In the genomic region with DNA sequence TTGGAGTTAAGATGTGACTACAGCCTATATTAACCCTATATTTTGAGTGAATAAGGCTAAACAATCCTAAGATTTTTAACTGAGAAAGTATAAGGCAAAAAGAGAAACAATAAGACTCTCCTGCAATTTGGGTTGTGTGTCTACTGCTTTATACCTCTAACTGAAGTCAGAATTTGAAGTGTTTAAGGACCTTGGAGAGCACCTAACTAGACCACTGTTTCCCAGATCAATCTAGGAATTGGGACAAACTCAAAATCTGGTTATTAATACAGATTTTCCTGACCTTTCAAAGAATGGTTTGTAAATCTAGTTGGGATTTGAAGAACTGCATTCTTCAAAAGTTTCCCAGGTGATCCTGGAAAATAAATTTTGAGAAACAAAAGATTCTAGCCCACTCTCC, we compare ENCODE assay signal across 21 cellular contexts. TPM values are rescaled to one million over a fixed set of nuclear protein-coding genes. Genes with fewer than 3 reads are reported as not detected.
DNase-seq lines count a peak whose midpoint lies in the region; ATAC-seq, FAIRE-seq and TF ChIP-seq lines count a peak whose summit lies in the region.
"Had no signal": no experiment of that assay in that cellular context is flagged by ENCODE, and none has a peak within 500 bp of the region (broad histone marks: within the 10 kb centered on the region; RNA-seq: fewer than 3 reads in every experiment).

No MANE protein-coding gene starts in this region.

- intact Hi-C loops in HepG2 (cut with micrococcal nuclease; ENCODE audit: unreplicated experiment), result no loop called here
- intact Hi-C loops in right lobe of liver (cut with DNase I), result no loop called here

- FAIRE-seq in HepG2 (lab: Jason Lieb, UNC), result no peak
- FAIRE-seq: A204.1 had no signal

- no peak for TF ChIP-seq RAD21 in HepG2 (CRISPR knock-in tag; IDR thresholded peaks at IDR 0.05)

- H3K27ac ChIP-seq in HepG2 (ENCODE audit: extremely low read length, insufficient read depth, low read length), result no peak overlapping the region
- H3K27ac ChIP-seq in right lobe of liver, result no peak overlapping the region
- no peak overlapping the region for H3K27ac ChIP-seq in WERI-Rb-1
- H3K27ac ChIP-seq: BLaER1, RWPE1 had no signal

- TF ChIP-seq CTCF in HepG2 (CRISPR knock-in tag; IDR thresholded peaks at IDR 0.05) (no peak), right lobe of liver (IDR thresholded peaks at IDR 0.05) (no peak), WERI-Rb-1 (IDR thresholded peaks at IDR 0.05; ENCODE audit: low read depth, low read length) (no peak)

- no peak overlapping the region for H3K4me2 ChIP-seq in HepG2 (ENCODE audit: low read depth, low read length)
- H3K4me2 ChIP-seq: BLaER1 had no signal

- H3K4me3 ChIP-seq in HepG2 (replicated peaks in 1 of 3; ENCODE audit: insufficient read depth in 1 of 3, low read depth in 2 of 3, low read length in 3 of 3) (no peak overlapping the region), right lobe of liver (no peak overlapping the region), WERI-Rb-1 (ENCODE audit: low read depth, low read length) (no peak overlapping the region)
- H3K4me3 ChIP-seq: BLaER1 had no signal

- no peak for TF ChIP-seq POLR2A in HepG2 (IDR thresholded peaks at IDR 0.05; ENCODE audit: insufficient read depth in 1 of 2, low read depth in 2 of 2, low read length in 2 of 2)
- TF ChIP-seq POLR2A in right lobe of liver (IDR thresholded peaks at IDR 0.05), result no peak

- CTCF ChIA-PET in HepG2 (lab: Yijun Ruan, JAX; ENCODE audit: low intra/inter-chr PET ratio, low total read pairs), result no interaction called here

- H2AFZ ChIP-seq in HepG2 (ENCODE audit: low read length), result no peak overlapping the region

- POLR2A ChIA-PET in HepG2 (lab: Yijun Ruan, JAX), result no interaction called here

- H3K4me1 ChIP-seq in HepG2 (ENCODE audit: insufficient read depth, low read length) (no peaks in the 10 kb centered on the region), right lobe of liver (no peaks in the 10 kb centered on the region)
- H3K4me1 ChIP-seq: BLaER1 had no signal

- DNase-seq in HepG2 (ENCODE audit: low spot score) (no peak), right lobe of liver (no peak), RKO (ENCODE audit: low spot score) (peak; percentile 22), left kidney (ENCODE audit: low read depth, low spot score) (peak; percentile 32), left lobe of liver (ENCODE audit: low spot score) (no peak), epidermal melanocyte (ENCODE audit: insufficient read length, low spot score) (no peak), WERI-Rb-1 (no peak)
- DNase-seq: CD4-positive, alpha-beta memory T cell; H7; NCI-H1092 treated with DMSO at 0.1 percent for 48 hours; NCI-H146; NCI-H2029 treated with DMSO at 0.1 percent for 48 hours; NCI-H446 treated with DMSO at 0.1 percent for 48 hours; NK-92 treated with Interleukin-12 subunit alpha and Interleukin-12 subunit beta, amount 100 ng/mL, for 24 hours; SIG-M5 had no signal

- H3K9me3 ChIP-seq in HepG2 (ENCODE audit: low read length) (no peaks in the 10 kb centered on the region), right lobe of liver (no peaks in the 10 kb centered on the region), WERI-Rb-1 (ENCODE audit: severe bottlenecking) (no peaks in the 10 kb centered on the region)
- H3K9me3 ChIP-seq: BLaER1 had no signal

- no TSS peak for BruUV-seq in HepG2 (replicated peaks; lab: Mats Ljungman, UMichigan)

- ATAC-seq in HepG2, result no peak
- ATAC-seq in right lobe of liver, result no peak
- ATAC-seq in HG03378 (IDR thresholded peaks at IDR 0.05; ENCODE audit: unreplicated experiment), result no peak
- ATAC-seq in left lobe of liver, result no peak

- H3K36me3 ChIP-seq in HepG2 (replicated peaks in 1 of 2; ENCODE audit: control insufficient read depth in 1 of 2, insufficient read depth in 2 of 2, low read length in 2 of 2) (no peaks in the 10 kb centered on the region), right lobe of liver (no peaks in the 10 kb centered on the region), WERI-Rb-1 (no peaks in the 10 kb centered on the region)
- H3K36me3 ChIP-seq: BLaER1 had no signal

- TF ChIP-seq EP300 in HepG2 (IDR thresholded peaks at IDR 0.05; ENCODE audit: low read depth in 2 of 2, low read length in 2 of 2) (no peak), HepG2 (CRISPR knock-in tag; IDR thresholded peaks at IDR 0.05; ENCODE audit: borderline replicate concordance) (no peak)

- H3K9ac ChIP-seq in HepG2 (ENCODE audit: insufficient read depth, low read depth, low read length), result no peak overlapping the region
- H3K9ac ChIP-seq: BLaER1 had no signal

- in situ Hi-C loops in HepG2 (cut with HindIII; ENCODE audit: extremely low pct_ligation_motif_present, low pct_unique_long_range_greater_than_20kb), result no loop called here

- no peaks in the 10 kb centered on the region for H3K27me3 ChIP-seq in HepG2 (ENCODE audit: control insufficient read depth in 1 of 2, insufficient read depth in 2 of 2, low read length in 2 of 2)
- no peaks in the 10 kb centered on the region for H3K27me3 ChIP-seq in right lobe of liver
- H3K27me3 ChIP-seq in WERI-Rb-1 (ENCODE audit: insufficient read depth, low read depth, severe bottlenecking), result peaks cover 33% of the 10 kb centered on the region
- H3K27me3 ChIP-seq: BLaER1 had no signal

- no peaks in the 10 kb centered on the region for H3K79me2 ChIP-seq in HepG2 (ENCODE audit: insufficient read depth, low read length)

- H4K20me1 ChIP-seq in HepG2 (ENCODE audit: insufficient read depth, low read length), result no peaks in the 10 kb centered on the region
- H4K20me1 ChIP-seq: BLaER1 had no signal

TF ChIP-seq in HepG2, 621 proteins besides CTCF, POLR2A, EP300 and RAD21 (continues in another document):
- TF ChIP-seq, protein P1, sequence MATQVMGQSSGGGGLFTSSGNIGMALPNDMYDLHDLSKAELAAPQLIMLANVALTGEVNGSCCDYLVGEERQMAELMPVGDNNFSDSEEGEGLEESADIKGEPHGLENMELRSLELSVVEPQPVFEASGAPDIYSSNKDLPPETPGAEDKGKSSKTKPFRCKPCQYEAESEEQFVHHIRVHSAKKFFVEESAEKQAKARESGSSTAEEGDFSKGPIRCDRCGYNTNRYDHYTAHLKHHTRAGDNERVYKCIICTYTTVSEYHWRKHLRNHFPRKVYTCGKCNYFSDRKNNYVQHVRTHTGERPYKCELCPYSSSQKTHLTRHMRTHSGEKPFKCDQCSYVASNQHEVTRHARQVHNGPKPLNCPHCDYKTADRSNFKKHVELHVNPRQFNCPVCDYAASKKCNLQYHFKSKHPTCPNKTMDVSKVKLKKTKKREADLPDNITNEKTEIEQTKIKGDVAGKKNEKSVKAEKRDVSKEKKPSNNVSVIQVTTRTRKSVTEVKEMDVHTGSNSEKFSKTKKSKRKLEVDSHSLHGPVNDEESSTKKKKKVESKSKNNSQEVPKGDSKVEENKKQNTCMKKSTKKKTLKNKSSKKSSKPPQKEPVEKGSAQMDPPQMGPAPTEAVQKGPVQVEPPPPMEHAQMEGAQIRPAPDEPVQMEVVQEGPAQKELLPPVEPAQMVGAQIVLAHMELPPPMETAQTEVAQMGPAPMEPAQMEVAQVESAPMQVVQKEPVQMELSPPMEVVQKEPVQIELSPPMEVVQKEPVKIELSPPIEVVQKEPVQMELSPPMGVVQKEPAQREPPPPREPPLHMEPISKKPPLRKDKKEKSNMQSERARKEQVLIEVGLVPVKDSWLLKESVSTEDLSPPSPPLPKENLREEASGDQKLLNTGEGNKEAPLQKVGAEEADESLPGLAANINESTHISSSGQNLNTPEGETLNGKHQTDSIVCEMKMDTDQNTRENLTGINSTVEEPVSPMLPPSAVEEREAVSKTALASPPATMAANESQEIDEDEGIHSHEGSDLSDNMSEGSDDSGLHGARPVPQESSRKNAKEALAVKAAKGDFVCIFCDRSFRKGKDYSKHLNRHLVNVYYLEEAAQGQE (IDR thresholded peaks at IDR 0.05; ENCODE audit: borderline replicate concordance in 1 of 2, low read depth in 1 of 2, low read length in 2 of 2), result peak in 1 of 2 experiments; percentile 86; a peak in 3 of 4 replicates
- TF ChIP-seq EHMT2 (IDR thresholded peaks at IDR 0.05; ENCODE audit: borderline replicate concordance, low read depth, low read length) (0 out of 2 replicates have a peak, but pooled peaks have one; percentile 33), FOXO1 (CRISPR knock-in tag; IDR thresholded peaks at IDR 0.05) (no peak), TIGD3 (CRISPR knock-in tag; IDR thresholded peaks at IDR 0.05; ENCODE audit: borderline replicate concordance) (no peak), NFE2L2 (IDR thresholded peaks at IDR 0.05; ENCODE audit: low read length) (no peak)

RNA-seq across cellular contexts. Expression of gene GABRA1, which starts 42.1 kb away (rescaled TPM):
- not detected in 2 replicates for total RNA-seq in HepG2 (2016; rRNA removed; fragmentation: Illumina TruSeq; extraction: Trizol)
- total RNA-seq in HepG2 (2016; cell fraction: cytosol; rRNA removed; fragmentation: Illumina TruSeq; extraction: Trizol; ENCODE audit: low read depth), result not detected in 2 replicates
- not detected in 2 replicates for total RNA-seq in HepG2 (2016; cell fraction: insoluble cytoplasmic fraction; rRNA removed; fragmentation: Illumina TruSeq; extraction: Trizol)
- not detected in 2 replicates for total RNA-seq in HepG2 (2016; cell fraction: membrane; rRNA removed; fragmentation: Illumina TruSeq; extraction: Trizol)
- total RNA-seq in HepG2 (2016; cell fraction: nucleus; rRNA removed; fragmentation: Illumina TruSeq; extraction: Trizol), result not detected in 2 replicates
- polyA plus RNA-seq in HepG2 (2011; rRNA removed), result not detected in 2 replicates
- polyA plus RNA-seq in HepG2 (2011; cell fraction: cytosol; rRNA removed), result not detected in 2 replicates
- not detected in 2 replicates for polyA plus RNA-seq in HepG2 (2011; cell fraction: nucleus; rRNA removed)
- polyA plus RNA-seq in HepG2 (2012), result not detected in 2 replicates
- not detected in 2 replicates for polyA plus RNA-seq in HepG2 (2016; cell fraction: cytosol; fragmentation: Illumina TruSeq; extraction: Trizol; ENCODE audit: low read depth)
- polyA plus RNA-seq in HepG2 (2016; cell fraction: insoluble cytoplasmic fraction; fragmentation: Illumina TruSeq; extraction: Trizol; ENCODE audit: low read depth), result not detected in 2 replicates
- polyA plus RNA-seq in HepG2 (2016; cell fraction: membrane; fragmentation: Illumina TruSeq; extraction: Trizol; ENCODE audit: low read depth), result not detected in 2 replicates
- not detected in 2 replicates for polyA plus RNA-seq in HepG2 (2016; cell fraction: nucleus; fragmentation: Illumina TruSeq; extraction: Trizol; ENCODE audit: insufficient read depth, low read depth)
- polyA minus RNA-seq in HepG2 (2011; rRNA and poly(A)+ RNA removed; ENCODE audit: low replicate concordance), result not detected in 2 replicates
- not detected in 2 replicates for polyA minus RNA-seq in HepG2 (2011; cell fraction: cytosol; rRNA and poly(A)+ RNA removed)
- not detected in 2 replicates for polyA minus RNA-seq in HepG2 (2011; cell fraction: nucleus; rRNA and poly(A)+ RNA removed)
- not detected for total RNA-seq in right lobe of liver
- total RNA-seq in left lobe of liver, result not detected
- total RNA-seq: CD4-positive, alpha-beta memory T cell; LHCN-M2; OCI-LY7 had no signal
- polyA plus RNA-seq: CD4-positive, alpha-beta memory T cell had no signal

Comparison
In these comparisons a context has a peak if more than half of its experiments do, and no peak if none do; other contexts are left out.
1. DNase-seq: peak in RKO (single experiment) and left kidney (single experiment); none in HepG2 (single experiment), right lobe of liver (0 of 3), left lobe of liver (single experiment), epidermal melanocyte (single experiment) and WERI-Rb-1 (single experiment).